In the genomic region with DNA sequence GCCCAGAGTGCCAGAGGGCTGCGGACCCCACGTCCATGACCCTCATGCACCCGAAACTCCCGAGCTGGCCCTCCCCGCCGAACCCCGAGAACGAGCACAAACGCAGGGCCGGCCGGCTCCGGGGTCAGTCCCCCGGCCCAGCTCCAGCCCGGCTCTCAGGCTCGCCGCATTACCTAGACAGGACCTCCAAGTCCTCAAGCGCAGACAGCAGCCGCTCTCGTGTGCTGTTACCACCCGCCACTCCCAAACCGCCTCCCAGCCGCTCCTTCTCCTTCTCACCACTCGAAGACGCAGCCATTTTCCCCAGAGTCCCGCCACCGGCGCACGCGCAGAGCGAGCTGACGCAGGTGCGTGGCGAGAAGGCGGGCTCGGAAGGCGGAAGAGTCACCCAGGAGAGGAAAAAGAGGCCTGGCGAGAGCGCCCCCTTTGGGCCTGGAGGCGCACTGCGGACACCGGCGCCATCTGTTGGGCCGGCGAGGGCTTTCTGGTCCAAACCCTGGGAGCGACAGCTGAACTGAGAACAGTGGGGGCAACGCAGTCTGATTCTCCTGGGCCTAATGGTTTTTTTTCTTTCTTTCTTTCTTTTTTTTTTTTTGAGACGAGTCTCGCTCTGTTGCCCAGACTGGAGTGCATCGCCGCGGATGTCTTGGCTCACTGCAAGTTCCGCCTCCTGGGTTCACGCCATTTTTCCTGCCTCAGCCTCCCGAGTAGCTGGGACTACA, we compare ENCODE assay signal across 8 cellular contexts. TPM values are rescaled to one million over a fixed set of nuclear protein-coding genes. Genes with fewer than 3 reads are reported as not detected.
DNase-seq lines count a peak whose midpoint lies in the region; ATAC-seq and TF ChIP-seq lines count a peak whose summit lies in the region.

A gene with protein sequence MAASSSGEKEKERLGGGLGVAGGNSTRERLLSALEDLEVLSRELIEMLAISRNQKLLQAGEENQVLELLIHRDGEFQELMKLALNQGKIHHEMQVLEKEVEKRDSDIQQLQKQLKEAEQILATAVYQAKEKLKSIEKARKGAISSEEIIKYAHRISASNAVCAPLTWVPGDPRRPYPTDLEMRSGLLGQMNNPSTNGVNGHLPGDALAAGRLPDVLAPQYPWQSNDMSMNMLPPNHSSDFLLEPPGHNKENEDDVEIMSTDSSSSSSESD (minus strand): TSS at position 324 of the 722 bp plus-strand sequence. CDS start 26 bp downstream, at position 298.

- H3K9me3 Mint-ChIP-seq in activated CD4-positive, alpha-beta T cell treated with anti-CD3 and anti-CD28 coated beads, Interleukin-2, amount 10 ng/mL, durations not matched to agents 24 days and 14 days = peaks cover 4% of the 10 kb centered on the region

- peaks cover 7% of the 10 kb centered on the region for H3K27me3 Mint-ChIP-seq in activated CD4-positive, alpha-beta T cell treated with anti-CD3 and anti-CD28 coated beads, Interleukin-2, amount 10 ng/mL, durations not matched to agents 24 days and 14 days

- peak; percentile 89 to 97 for DNase-seq in NCI-H526 (lab: John Stamatoyannopoulos, UW)
- peak; percentile 100 for DNase-seq in activated CD4-positive, alpha-beta T cell treated with anti-CD3 and anti-CD28 coated beads, Interleukin-2, amount 10 ng/mL, durations not matched to agents 24 days and 14 days
- peak; percentile 25 for DNase-seq in cortex of kidney (lab: John Stamatoyannopoulos, UW)
- DNase-seq in left colon = peak; percentile 91 to 95
- peak; percentile 96 for DNase-seq in stimulated activated CD4-positive, alpha-beta T cell treated with anti-CD3 and anti-CD28 coated beads, Interleukin-1b, Interleukin-23, amount 100 ng/mL, for 48 hours

- H3K4me3 Mint-ChIP-seq in activated CD4-positive, alpha-beta T cell treated with anti-CD3 and anti-CD28 coated beads, Interleukin-2, amount 10 ng/mL, durations not matched to agents 24 days and 14 days = peak within 1 kb of the TSS; percentile 92

- intact Hi-C loops in activated CD4-positive, alpha-beta T cell treated with anti-CD3 and anti-CD28 coated beads, Interleukin-2, amount 10 ng/mL, durations not matched to agents 24 days and 14 days (cut with micrococcal nuclease) = loop anchor here (1.0 to 5.0 kb wide), 3 partner anchors 57 to 317 kb away; a partner anchor contains a TSS
- intact Hi-C loops in left colon (cut with DNase I, micrococcal nuclease) = no loop called here

- peak within 1 kb of the TSS; percentile 73 for H3K27ac ChIP-seq in C4-2B

- peak; percentile 98 for TF ChIP-seq CTCF in C4-2B (conservative IDR thresholded peaks at IDR 0.05)

- peaks cover 9% of the 10 kb centered on the region for H3K36me3 Mint-ChIP-seq in activated CD4-positive, alpha-beta T cell treated with anti-CD3 and anti-CD28 coated beads, Interleukin-2, amount 10 ng/mL, durations not matched to agents 24 days and 14 days (ENCODE audit: low read depth)

- peak; percentile 95 for ATAC-seq in GM19324 (IDR thresholded peaks at IDR 0.05; ENCODE audit: low FRiP score, unreplicated experiment)
- ATAC-seq in HG03469 (IDR thresholded peaks at IDR 0.05; ENCODE audit: unreplicated experiment) = peak; percentile 89
- peak; percentile 99 for ATAC-seq in left colon

- peaks cover 24% of the 10 kb centered on the region for H3K4me1 Mint-ChIP-seq in activated CD4-positive, alpha-beta T cell treated with anti-CD3 and anti-CD28 coated beads, Interleukin-2, amount 10 ng/mL, durations not matched to agents 24 days and 14 days

- peak within 1 kb of the TSS; percentile 89 for H3K27ac Mint-ChIP-seq in activated CD4-positive, alpha-beta T cell treated with anti-CD3 and anti-CD28 coated beads, Interleukin-2, amount 10 ng/mL, durations not matched to agents 24 days and 14 days

RNA-seq across cellular contexts. Expression of the gene that starts here (rescaled TPM):
- 61.8 and 63.5 TPM in 2 replicates for total RNA-seq in activated CD4-positive, alpha-beta T cell treated with anti-CD3 and anti-CD28 coated beads, Interleukin-2, amount 10 ng/mL, durations not matched to agents 24 days and 14 days
- total RNA-seq in left colon = 10 to 100 TPM; 43.6 to 47.6 TPM

Comparison
In these comparisons a context has a peak if more than half of its experiments do, and no peak if none do; other contexts are left out.
1. Peak in every context shown above with its lines: DNase-seq, ATAC-seq and H3K27ac ChIP-seq.
2. DNase-seq: peak in every context shown above with its lines; median percentile 100 in activated CD4-positive, alpha-beta T cell treated with anti-CD3 and anti-CD28 coated beads, Interleukin-2, amount 10 ng/mL, durations not matched to agents 24 days and 14 days; 96 in stimulated activated CD4-positive, alpha-beta T cell treated with anti-CD3 and anti-CD28 coated beads, Interleukin-1b, Interleukin-23, amount 100 ng/mL, for 48 hours; 93 in NCI-H526; 93 in left colon; 25 in cortex of kidney.